10 cellular contexts compared by ENCODE assay signal in the genomic region with DNA sequence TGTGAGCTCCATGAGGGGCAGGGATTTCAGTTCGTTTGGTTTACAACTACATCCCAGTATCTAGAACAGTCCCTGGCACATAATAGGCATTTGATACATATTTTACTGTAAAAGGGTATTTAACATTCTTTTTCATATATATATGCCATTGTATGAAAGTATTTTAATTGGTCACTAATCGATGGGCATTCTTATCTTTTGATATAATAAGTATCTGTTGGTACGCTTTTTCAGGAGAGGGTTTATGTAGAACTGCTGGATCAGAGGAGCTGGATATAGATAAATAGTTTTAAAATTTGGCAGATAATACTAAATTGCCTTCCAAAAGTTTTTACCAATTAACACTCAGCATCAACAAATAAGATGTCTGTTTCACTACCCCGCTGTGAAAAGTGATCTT. TPM values are rescaled to one million over a fixed set of nuclear protein-coding genes. Genes with fewer than 3 reads are reported as not detected.
A peak's percentile ranks its signal among the peaks of the same experiment; 100 is the strongest.
DNase-seq lines count a peak whose midpoint lies in the region; ATAC-seq and TF ChIP-seq lines count a peak whose summit lies in the region.
"Had no signal": no experiment of that assay in that cellular context is flagged by ENCODE, and none has a peak within 500 bp of the region (broad histone marks: within the 10 kb centered on the region; RNA-seq: fewer than 3 reads in every experiment).

No MANE protein-coding gene starts in this region.

- H2BK120ac ChIP-seq in H9 (ENCODE audit: low read depth, low read length, poor library complexity, severe bottlenecking) = no peak overlapping the region

- H4K8ac ChIP-seq in H9 (replicated peaks; ENCODE audit: insufficient read length, low read depth, low read length) = no peak overlapping the region

- H3K9ac ChIP-seq in H9 (ENCODE audit: extremely low read depth, insufficient read length, low read length) (peak overlapping the region; percentile 88), iPS-20b (ENCODE audit: low read depth, low read length) (peak overlapping the region; percentile 97)

- H2BK5ac ChIP-seq in H9 (ENCODE audit: insufficient read length, low read length) = no peak overlapping the region

- H3K27me3 ChIP-seq in H9 (ENCODE audit: insufficient read depth, low read length) (no peaks in the 10 kb centered on the region), adrenal gland (no peaks in the 10 kb centered on the region), iPS-20b (ENCODE audit: insufficient read depth, low read length) (no peaks in the 10 kb centered on the region), suprapubic skin (no peaks in the 10 kb centered on the region)

- H3K9me3 ChIP-seq in H9 (ENCODE audit: control insufficient read depth, low read depth, low read length) = no peaks in the 10 kb centered on the region
- H3K9me3 ChIP-seq in adrenal gland (replicated peaks in 1 of 3) = no peaks in the 10 kb centered on the region
- H3K9me3 ChIP-seq in iPS-20b (ENCODE audit: insufficient read depth, low read depth, low read length) = no peaks in the 10 kb centered on the region
- H3K9me3 ChIP-seq in suprapubic skin = no peaks in the 10 kb centered on the region

- H3K36me3 ChIP-seq in adrenal gland (replicated peaks in 1 of 2) (no peaks in the 10 kb centered on the region), iPS-20b (ENCODE audit: insufficient read depth, low read depth, low read length) (peaks cover 7% of the 10 kb centered on the region), suprapubic skin (no peaks in the 10 kb centered on the region)

- H3K14ac ChIP-seq in H9 (ENCODE audit: insufficient read depth, low read length) = no peak overlapping the region

- peaks cover 0 to 18% (median 7%) of the 10 kb centered on the region in 3 experiments; a peak in 5 of 7 replicates for H3K36me3 Mint-ChIP-seq in H9 (ENCODE audit: insufficient read depth in 1 of 3, low read depth in 3 of 3)
- peaks cover 16% of the 10 kb centered on the region for H3K36me3 Mint-ChIP-seq in activated T-cell treated with anti-CD3 and anti-CD28 coated beads, Interleukin-2, amount 50 U/mL, for 4 hours (ENCODE audit: insufficient read depth)

- H3K79me1 ChIP-seq in H9 (ENCODE audit: insufficient read depth, low read depth, low read length, poor library complexity, severe bottlenecking) = peaks cover 3% of the 10 kb centered on the region

- H3K4me1 ChIP-seq in H9 (ENCODE audit: insufficient read depth, low read length) (no peaks in the 10 kb centered on the region), adrenal gland (replicated peaks in 1 of 2) (peaks cover 10 to 30% of the 10 kb centered on the region in 2 donors), iPS-20b (ENCODE audit: insufficient read depth, low read length) (peaks cover 4% of the 10 kb centered on the region; the same call in 1 of the 2 replicates), suprapubic skin (peaks cover 28% of the 10 kb centered on the region)

- peak overlapping the region; percentile 59 for H3K4me2 ChIP-seq in H9 (ENCODE audit: insufficient read depth, insufficient read length, low read length)

- no peak overlapping the region for H3K56ac ChIP-seq in H9 (ENCODE audit: insufficient read length, low read depth, low read length)

- peaks cover 33% of the 10 kb centered on the region for H3K79me2 ChIP-seq in H9 (ENCODE audit: insufficient read depth, low read length)

- no peak overlapping the region for H3K23ac ChIP-seq in H9 (ENCODE audit: insufficient read length, low read depth, low read length)

- no peak overlapping the region for H4K91ac ChIP-seq in H9 (ENCODE audit: insufficient read length, low read depth, low read length)

- H2BK12ac ChIP-seq in H9 (ENCODE audit: insufficient read length, low read depth, low read length) = no peak overlapping the region

- no peak for ATAC-seq in activated T-cell treated with anti-CD3 and anti-CD28 coated beads, Interleukin-2, amount 50 U/mL, for 4 hours

- peaks cover 9 to 11% of the 10 kb centered on the region in 2 experiments; a peak in 4 of 5 replicates for H3K9me3 Mint-ChIP-seq in H9
- H3K9me3 Mint-ChIP-seq in activated T-cell treated with anti-CD3 and anti-CD28 coated beads, Interleukin-2, amount 50 U/mL, for 4 hours = peaks cover 11% of the 10 kb centered on the region

- H2BK15ac ChIP-seq in H9 (ENCODE audit: low read depth, low read length) = no peak overlapping the region

- no peak overlapping the region for H3K27ac Mint-ChIP-seq in H9

- no peak overlapping the region for H2BK20ac ChIP-seq in H9 (ENCODE audit: low read depth, low read length, poor library complexity, severe bottlenecking)

- TF ChIP-seq EP300 in suprapubic skin (IDR thresholded peaks at IDR 0.05) = no peak

- H2AK5ac ChIP-seq in H9 (ENCODE audit: insufficient read length, low read length) = no peak overlapping the region

- H3K4me3 Mint-ChIP-seq in H9 = no peak overlapping the region
- H3K4me3 Mint-ChIP-seq in activated T-cell treated with anti-CD3 and anti-CD28 coated beads, Interleukin-2, amount 50 U/mL, for 4 hours = no peak overlapping the region

- H4K5ac ChIP-seq in H9 (ENCODE audit: insufficient read length, low read depth, low read length) = no peak overlapping the region

- no peaks in the 10 kb centered on the region for H3K27me3 Mint-ChIP-seq in H9 (ENCODE audit: low read depth)
- H3K27me3 Mint-ChIP-seq in activated T-cell treated with anti-CD3 and anti-CD28 coated beads, Interleukin-2, amount 50 U/mL, for 4 hours (ENCODE audit: low read depth) = no peaks in the 10 kb centered on the region
- H3K27me3 Mint-ChIP-seq: activated CD4-positive, alpha-beta memory T cell treated with anti-CD3 and anti-CD28 coated beads, Interleukin-2, amount 10 ng/mL, durations not matched to agents 7 days and 5 days had no signal

- no CpG with 5 or more reads among the region's 4 CpGs for WGBS in H9 (ENCODE audit: extremely low coverage, insufficient read length, low lambda C conversion rate)
- WGBS in adrenal gland, 4 donors = 43 to 60% (median 56%) methylated on average over 4 of the region's 4 CpGs
- WGBS in suprapubic skin = 49% methylated on average over 4 of the region's 4 CpGs

- no peak overlapping the region for H3T11ph ChIP-seq in H9 (ENCODE audit: low read length)

- H2AFZ ChIP-seq in H9 (ENCODE audit: low read length) = peak overlapping the region; percentile 42

- intact Hi-C loops in adrenal gland (cut with DNase I) = no loop called here

- H3K23me2 ChIP-seq in H9 (ENCODE audit: insufficient read length, low read depth, low read length, poor library complexity, severe bottlenecking) = peaks cover 3% of the 10 kb centered on the region

- TF ChIP-seq POLR2A in adrenal gland (IDR thresholded peaks at IDR 0.05) (no peak), suprapubic skin (IDR thresholded peaks at IDR 0.05) (no peak)

- peak overlapping the region in 2 of 4 donors; percentile 68 to 70 for H3K4me3 ChIP-seq in adrenal gland
- peak overlapping the region; percentile 89 for H3K4me3 ChIP-seq in iPS-20b (ENCODE audit: low read length)
- peak overlapping the region; percentile 60 for H3K4me3 ChIP-seq in suprapubic skin

- no peak overlapping the region for H3K4ac ChIP-seq in H9 (ENCODE audit: low read depth, low read length)

- H3K4me1 Mint-ChIP-seq in H9 = peaks cover 0 to 3% of the 10 kb centered on the region in 2 experiments; a peak in 2 of 4 replicates
- H3K4me1 Mint-ChIP-seq in activated T-cell treated with anti-CD3 and anti-CD28 coated beads, Interleukin-2, amount 50 U/mL, for 4 hours (ENCODE audit: low read depth) = peaks cover 19% of the 10 kb centered on the region

- no peaks in the 10 kb centered on the region for H4K20me1 ChIP-seq in H9 (ENCODE audit: control insufficient read depth, insufficient read depth, insufficient read length)

- H3K18ac ChIP-seq in H9 (ENCODE audit: insufficient read length, low read depth, low read length) = no peak overlapping the region

- DNase-seq in H9 (no peak), adrenal gland (no peak), suprapubic skin (ENCODE audit: low spot score in 2 of 2) (no peak), RKO (ENCODE audit: low spot score) (no peak), NCI-H2107 treated with DMSO at 0.1 percent for 48 hours (lab: John Stamatoyannopoulos, UW; ENCODE audit: unreplicated experiment) (no peak), LoVo (ENCODE audit: low spot score) (no peak)
- no peak for DNase-seq in activated T-cell treated with anti-CD3 and anti-CD28 coated beads, Interleukin-2, amount 50 U/mL, for 4 hours
- DNase-seq: activated CD4-positive, alpha-beta memory T cell treated with anti-CD3 and anti-CD28 coated beads, Interleukin-2, amount 10 ng/mL, durations not matched to agents 7 days and 5 days; NCI-H510A had no signal

- peak overlapping the region; percentile 73 for H3K27ac ChIP-seq in H9 (ENCODE audit: insufficient read length, low read depth, low read length)
- peak overlapping the region in 4 of 5 donors; percentile 82 to 94 (median 87) for H3K27ac ChIP-seq in adrenal gland
- peak overlapping the region; percentile 84 for H3K27ac ChIP-seq in iPS-20b (ENCODE audit: low read length)
- H3K27ac ChIP-seq in suprapubic skin = no peak overlapping the region

- no peak for TF ChIP-seq CTCF in H9 (conservative IDR thresholded peaks at IDR 0.05)
- TF ChIP-seq CTCF in adrenal gland (IDR thresholded peaks at IDR 0.05) = no peak
- TF ChIP-seq CTCF in suprapubic skin (IDR thresholded peaks at IDR 0.05) = no peak

RNA-seq across cellular contexts. Expression of a gene that starts 1.0 kb away (rescaled TPM):
- total RNA-seq in H9 (2021) (111 and 112 TPM in 2 replicates), adrenal gland (10 to 100 TPM; 31.9 to 76.2 (median 50.2) TPM), suprapubic skin (10 to 100 TPM; 52.1 to 56.9 (median 53.7) TPM)
- polyA plus RNA-seq in adrenal gland = 10 to 100 TPM; 43.0 to 52.3 (median 49.3) TPM
- 100 to 1,000 TPM; 182 to 211 (median 191) TPM for total RNA-seq in activated T-cell treated with anti-CD3 and anti-CD28 coated beads, Interleukin-2, amount 50 U/mL, for 4 hours
